In the genomic region with DNA sequence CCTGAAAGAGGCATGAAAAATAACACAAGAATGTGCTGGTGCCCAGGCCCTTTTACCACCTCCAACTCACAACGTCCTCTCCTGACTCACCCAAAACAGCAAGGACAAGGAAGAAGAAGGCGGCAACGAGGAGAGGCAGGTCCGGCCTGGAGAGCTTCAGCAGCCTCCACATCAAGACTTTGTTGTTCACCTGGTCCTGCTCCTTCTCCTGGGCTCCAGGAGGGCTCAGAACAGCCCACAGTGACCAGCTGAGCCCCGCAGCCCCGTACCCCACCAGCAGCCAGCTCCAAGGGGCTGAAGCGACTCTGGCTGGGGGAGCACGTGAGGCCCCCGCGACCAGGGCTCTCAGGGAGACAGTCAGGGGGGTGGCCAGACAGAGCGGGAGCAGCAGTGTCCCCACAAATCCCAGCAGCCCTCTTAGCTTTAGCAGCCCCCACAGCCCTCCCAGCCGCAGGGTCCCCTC, we compare ENCODE assay signal across 8 cellular contexts. TPM values are rescaled to one million over a fixed set of nuclear protein-coding genes. Genes with fewer than 3 reads are reported as not detected.
A peak's percentile ranks its signal among the peaks of the same experiment; 100 is the strongest.
DNase-seq lines count a peak whose midpoint lies in the region; ATAC-seq and TF ChIP-seq lines count a peak whose summit lies in the region.

No MANE protein-coding gene starts in this region.

- H3K27ac Mint-ChIP-seq in activated CD8-positive, alpha-beta memory T cell treated with anti-CD3 and anti-CD28 coated beads, Interleukin-2, amount 10 ng/mL, durations not matched to agents 7 days and 5 days: peak overlapping the region; percentile 95
- no peak overlapping the region for H3K27ac Mint-ChIP-seq in WTC11
- peak overlapping the region; percentile 60 for H3K27ac Mint-ChIP-seq in stimulated activated memory B cell treated with anti-CD40 and anti-IgM and Interleukin-4, amounts not matched to agents 10 μg/mL and 1 μg/mL and 100 μg/mL, for 72 hours

- peaks cover 77% of the 10 kb centered on the region for H3K36me3 Mint-ChIP-seq in activated CD8-positive, alpha-beta memory T cell treated with anti-CD3 and anti-CD28 coated beads, Interleukin-2, amount 10 ng/mL, durations not matched to agents 7 days and 5 days
- peaks cover 15% of the 10 kb centered on the region for H3K36me3 Mint-ChIP-seq in WTC11
- peaks cover 71% of the 10 kb centered on the region for H3K36me3 Mint-ChIP-seq in stimulated activated memory B cell treated with anti-CD40 and anti-IgM and Interleukin-4, amounts not matched to agents 10 μg/mL and 1 μg/mL and 100 μg/mL, for 72 hours

- no peak for ATAC-seq in activated CD8-positive, alpha-beta memory T cell treated with anti-CD3 and anti-CD28 coated beads, Interleukin-2, amount 10 ng/mL, durations not matched to agents 7 days and 5 days
- no peak; the same call in 1 of the 2 replicates for ATAC-seq in WTC11
- ATAC-seq in stimulated activated memory B cell treated with anti-CD40 and anti-IgM and Interleukin-4, amounts not matched to agents 10 μg/mL and 1 μg/mL and 100 μg/mL, for 72 hours: no peak

- WGBS in hepatocyte (ENCODE audit: low lambda C conversion rate, missing lambda C conversion rate): 51% methylated on average over 10 of the region's 12 CpGs

- H3K4me1 Mint-ChIP-seq in activated CD8-positive, alpha-beta memory T cell treated with anti-CD3 and anti-CD28 coated beads, Interleukin-2, amount 10 ng/mL, durations not matched to agents 7 days and 5 days: peaks cover 83% of the 10 kb centered on the region
- peaks cover 11% of the 10 kb centered on the region for H3K4me1 Mint-ChIP-seq in WTC11
- H3K4me1 Mint-ChIP-seq in stimulated activated memory B cell treated with anti-CD40 and anti-IgM and Interleukin-4, amounts not matched to agents 10 μg/mL and 1 μg/mL and 100 μg/mL, for 72 hours: peaks cover 84% of the 10 kb centered on the region

- no peaks in the 10 kb centered on the region for H4K20me1 ChIP-seq in hepatocyte (ENCODE audit: insufficient read depth, poor library complexity, severe bottlenecking)

- CTCF ChIA-PET in activated CD8-positive, alpha-beta memory T cell treated with anti-CD3 and anti-CD28 coated beads, Interleukin-2, amount 10 ng/mL, durations not matched to agents 7 days and 5 days (lab: Charles Lee): interaction anchor here (0.8 to 11.5 kb wide), 29 partner anchors 9 to 642 kb away, joined by 3 to 318 read pairs (median 6); a partner anchor contains a TSS
- CTCF ChIA-PET in WTC11 (lab: Charles Lee): interaction anchor here (0.6 to 3.9 kb wide), 32 partner anchors 10 to 917 kb away, joined by 3 to 291 read pairs (median 6); a partner anchor contains a TSS

- no peaks in the 10 kb centered on the region for H3K79me2 ChIP-seq in hepatocyte

- H3K9me3 Mint-ChIP-seq in activated CD8-positive, alpha-beta memory T cell treated with anti-CD3 and anti-CD28 coated beads, Interleukin-2, amount 10 ng/mL, durations not matched to agents 7 days and 5 days (ENCODE audit: low read depth): no peaks in the 10 kb centered on the region
- no peaks in the 10 kb centered on the region for H3K9me3 Mint-ChIP-seq in WTC11
- H3K9me3 Mint-ChIP-seq in stimulated activated memory B cell treated with anti-CD40 and anti-IgM and Interleukin-4, amounts not matched to agents 10 μg/mL and 1 μg/mL and 100 μg/mL, for 72 hours: no peaks in the 10 kb centered on the region

- peak overlapping the region; percentile 94 for H3K4me3 Mint-ChIP-seq in activated CD8-positive, alpha-beta memory T cell treated with anti-CD3 and anti-CD28 coated beads, Interleukin-2, amount 10 ng/mL, durations not matched to agents 7 days and 5 days
- peak overlapping the region; percentile 72 for H3K4me3 Mint-ChIP-seq in WTC11
- peak overlapping the region; percentile 88 for H3K4me3 Mint-ChIP-seq in stimulated activated memory B cell treated with anti-CD40 and anti-IgM and Interleukin-4, amounts not matched to agents 10 μg/mL and 1 μg/mL and 100 μg/mL, for 72 hours

- peak overlapping the region; percentile 98 for H3K27ac ChIP-seq in hepatocyte

- no peaks in the 10 kb centered on the region for H3K9me3 ChIP-seq in hepatocyte (ENCODE audit: low read depth)

- no peaks in the 10 kb centered on the region for H3K9me2 ChIP-seq in hepatocyte (replicated peaks; ENCODE audit: insufficient read depth)

- peak overlapping the region; percentile 99 for H2AFZ ChIP-seq in hepatocyte

- peak overlapping the region; percentile 96 for H3K4me2 ChIP-seq in hepatocyte

- DNase-seq in activated CD8-positive, alpha-beta memory T cell treated with anti-CD3 and anti-CD28 coated beads, Interleukin-2, amount 10 ng/mL, durations not matched to agents 7 days and 5 days: no peak
- no peak for DNase-seq in activated CD8-positive, alpha-beta memory T cell treated with anti-CD3 and anti-CD28 coated beads for 24 hours
- no peak for DNase-seq in WTC11 (ENCODE audit: low spot score)
- DNase-seq in hepatocyte (ENCODE audit: low spot score): no peak
- DNase-seq in stimulated activated CD4-positive, alpha-beta T cell treated with anti-CD3 and anti-CD28 coated beads, Interleukin-1b, Interleukin-23, amount 100 ng/mL, for 48 hours: no peak
- DNase-seq in SIG-M5 treated with dmso at 0.1 percent for 504 hours (lab: John Stamatoyannopoulos, UW; ENCODE audit: unreplicated experiment): no peak
- DNase-seq in SKM-1 (lab: John Stamatoyannopoulos, UW; ENCODE audit: unreplicated experiment): no peak

- TF ChIP-seq CTCF in WTC11 (IDR thresholded peaks at IDR 0.05) (no peak), hepatocyte (IDR thresholded peaks at IDR 0.05; ENCODE audit: poor library complexity) (no peak)

- no peaks in the 10 kb centered on the region for H3K27me3 ChIP-seq in hepatocyte

- H3K4me3 ChIP-seq in hepatocyte: peak overlapping the region; percentile 99

- H3K36me3 ChIP-seq in hepatocyte (replicated peaks; ENCODE audit: insufficient read depth, low read depth): no peaks in the 10 kb centered on the region

- H3K27me3 Mint-ChIP-seq in activated CD8-positive, alpha-beta memory T cell treated with anti-CD3 and anti-CD28 coated beads, Interleukin-2, amount 10 ng/mL, durations not matched to agents 7 days and 5 days: no peaks in the 10 kb centered on the region
- H3K27me3 Mint-ChIP-seq in WTC11 (ENCODE audit: low read depth): peaks cover 48% of the 10 kb centered on the region
- H3K27me3 Mint-ChIP-seq in stimulated activated memory B cell treated with anti-CD40 and anti-IgM and Interleukin-4, amounts not matched to agents 10 μg/mL and 1 μg/mL and 100 μg/mL, for 72 hours: no peaks in the 10 kb centered on the region

- POLR2A ChIA-PET in WTC11 (lab: Charles Lee): interaction anchor here (1.1 to 1.7 kb wide), 6 partner anchors 10 to 642 kb away, joined by 3 to 16 read pairs (median 4); a partner anchor contains a TSS

- H3K4me1 ChIP-seq in hepatocyte (ENCODE audit: insufficient read depth): peaks cover 7% of the 10 kb centered on the region

TF ChIP-seq in WTC11, 78 proteins besides CTCF, POLR2A, EP300 and RAD21 (continues in another document):
- TF ChIP-seq, protein P1, sequence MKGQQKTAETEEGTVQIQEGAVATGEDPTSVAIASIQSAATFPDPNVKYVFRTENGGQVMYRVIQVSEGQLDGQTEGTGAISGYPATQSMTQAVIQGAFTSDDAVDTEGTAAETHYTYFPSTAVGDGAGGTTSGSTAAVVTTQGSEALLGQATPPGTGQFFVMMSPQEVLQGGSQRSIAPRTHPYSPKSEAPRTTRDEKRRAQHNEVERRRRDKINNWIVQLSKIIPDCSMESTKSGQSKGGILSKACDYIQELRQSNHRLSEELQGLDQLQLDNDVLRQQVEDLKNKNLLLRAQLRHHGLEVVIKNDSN (CRISPR knock-in tag; IDR thresholded peaks at IDR 0.05): peak; percentile 34; the same call in 1 of the 2 replicates

RNA-seq across cellular contexts. Expression of a gene that starts 0.9 kb away (rescaled TPM):
- 100 to 1,000 TPM; 242 to 258 TPM for total RNA-seq in activated CD8-positive, alpha-beta memory T cell treated with anti-CD3 and anti-CD28 coated beads, Interleukin-2, amount 10 ng/mL, durations not matched to agents 7 days and 5 days
- total RNA-seq in WTC11 (2021) (14.7 to 23.0 TPM (median 16.5 TPM) in 3 replicates), hepatocyte (5.9 and 11.7 TPM in 2 replicates)
- 1.2 and 1.7 TPM in 2 replicates for polyA plus RNA-seq in hepatocyte

RNA-seq across cellular contexts. Expression of a gene that starts 6.2 kb away (rescaled TPM):
- total RNA-seq in activated CD8-positive, alpha-beta memory T cell treated with anti-CD3 and anti-CD28 coated beads, Interleukin-2, amount 10 ng/mL, durations not matched to agents 7 days and 5 days: 100 to 1,000 TPM; 461 to 464 TPM
- total RNA-seq in WTC11 (2021) (13.8 to 22.0 TPM (median 19.4 TPM) in 3 replicates), hepatocyte (19.1 and 25.7 TPM in 2 replicates)
- 18.6 and 36.7 TPM in 2 replicates for polyA plus RNA-seq in hepatocyte

RNA-seq across cellular contexts. Expression of a gene that starts 15.8 kb away (rescaled TPM):
- 100 to 1,000 TPM; 407 to 417 TPM for total RNA-seq in activated CD8-positive, alpha-beta memory T cell treated with anti-CD3 and anti-CD28 coated beads, Interleukin-2, amount 10 ng/mL, durations not matched to agents 7 days and 5 days
- total RNA-seq in WTC11 (2021): 13.6 to 15.9 TPM (median 15.7 TPM) in 3 replicates
- 13.7 and 15.2 TPM in 2 replicates for total RNA-seq in hepatocyte
- 11.0 and 14.1 TPM in 2 replicates for polyA plus RNA-seq in hepatocyte

RNA-seq across cellular contexts. Expression of a gene that starts 16.3 kb away (rescaled TPM):
- total RNA-seq in activated CD8-positive, alpha-beta memory T cell treated with anti-CD3 and anti-CD28 coated beads, Interleukin-2, amount 10 ng/mL, durations not matched to agents 7 days and 5 days: 100 to 1,000 TPM; 402 to 473 TPM
- total RNA-seq in WTC11 (2021) (1.8 to 4.3 TPM (median 4.0 TPM) in 3 replicates), hepatocyte (1.3 TPM in 1 of 2 replicates, not detected in the other)
- polyA plus RNA-seq in hepatocyte: 3.1 and 3.3 TPM in 2 replicates

RNA-seq across cellular contexts. Expression of a gene that starts 20.9 kb away (rescaled TPM):
- 1 to 10 TPM; 2.7 to 3.9 TPM for total RNA-seq in activated CD8-positive, alpha-beta memory T cell treated with anti-CD3 and anti-CD28 coated beads, Interleukin-2, amount 10 ng/mL, durations not matched to agents 7 days and 5 days
- total RNA-seq in WTC11 (2021): 0.15 to 0.55 TPM (median 0.46 TPM) in 3 replicates
- total RNA-seq in hepatocyte: not detected in 2 replicates
- 0.94 TPM in 1 of 2 replicates, not detected in the other for polyA plus RNA-seq in hepatocyte

Comparison
In these comparisons a context has a peak if more than half of its experiments do, and no peak if none do; other contexts are left out.
1. RNA of a gene that starts 0.9 kb away (total RNA-seq): 242 to 258 TPM in activated CD8-positive, alpha-beta memory T cell treated with anti-CD3 and anti-CD28 coated beads, Interleukin-2, amount 10 ng/mL, durations not matched to agents 7 days and 5 days; 14.7 to 23.0 TPM in WTC11 and 5.9 to 11.7 TPM in hepatocyte; every median in the first group is over 10 times any median in the second.
2. RNA of a gene that starts 6.2 kb away (total RNA-seq): 461 to 464 TPM in activated CD8-positive, alpha-beta memory T cell treated with anti-CD3 and anti-CD28 coated beads, Interleukin-2, amount 10 ng/mL, durations not matched to agents 7 days and 5 days; 19.1 to 25.7 TPM in hepatocyte and 13.8 to 22.0 TPM in WTC11; every median in the first group is over 10 times any median in the second.
3. RNA of a gene that starts 15.8 kb away (total RNA-seq): 407 to 417 TPM in activated CD8-positive, alpha-beta memory T cell treated with anti-CD3 and anti-CD28 coated beads, Interleukin-2, amount 10 ng/mL, durations not matched to agents 7 days and 5 days; 13.7 to 15.2 TPM in hepatocyte and 13.6 to 15.9 TPM in WTC11; every median in the first group is over 10 times any median in the second.
4. Peak in every context shown above with its lines, with median percentiles within 50 percentile points of each other: H3K4me3 Mint-ChIP-seq.